21 cellular contexts compared by ENCODE assay signal in genomic region chr5:53987091-53987490, GRCh38.
"Had no signal": no experiment of that assay in that cellular context is flagged by ENCODE, and none has a peak within 500 bp of the region (broad histone marks: within the 10 kb centered on the region; RNA-seq: fewer than 3 reads in every experiment).

No MANE protein-coding gene starts in this region.

- H3K4me3 ChIP-seq: neural progenitor cell, ovary, psoas muscle, right lobe of liver, sigmoid colon, tibial artery, transverse colon, upper lobe of right lung, uterus had no signal

- DNase-seq: naive thymus-derived CD4-positive, alpha-beta T cell; natural killer cell; occipital lobe; ovary; posterior cingulate gyrus; psoas muscle; right cardiac atrium; right lobe of liver; sigmoid colon; small intestine; stimulated activated CD4-positive, alpha-beta T cell treated with anti-CD3 and anti-CD28 coated beads, Interleukin-15, amount 100 ng/mL, for 24 hours; stimulated activated CD4-positive, alpha-beta T cell treated with anti-CD3 and anti-CD28 coated beads, Interleukin-4, amount 100 ng/mL, for 1 hour; stimulated activated CD4-positive, alpha-beta T cell treated with anti-CD3 and anti-CD28 coated beads, Interleukin-4, amount 100 ng/mL, for 4 hours; stimulated activated CD8-positive, alpha-beta memory T cell treated with anti-CD3 and anti-CD28 coated beads, Interleukin-4, amount 100 ng/mL, for 48 hours; stimulated activated naive CD4-positive, alpha-beta T cell; tibial artery; transverse colon; upper lobe of right lung; uterus had no signal

- H3K27ac ChIP-seq: neural progenitor cell, ovary, parathyroid adenoma, psoas muscle, right lobe of liver, sigmoid colon, tibial artery, transverse colon, upper lobe of right lung, uterus had no signal
